1 cellular context compared by ENCODE assay signal in the genomic region with DNA sequence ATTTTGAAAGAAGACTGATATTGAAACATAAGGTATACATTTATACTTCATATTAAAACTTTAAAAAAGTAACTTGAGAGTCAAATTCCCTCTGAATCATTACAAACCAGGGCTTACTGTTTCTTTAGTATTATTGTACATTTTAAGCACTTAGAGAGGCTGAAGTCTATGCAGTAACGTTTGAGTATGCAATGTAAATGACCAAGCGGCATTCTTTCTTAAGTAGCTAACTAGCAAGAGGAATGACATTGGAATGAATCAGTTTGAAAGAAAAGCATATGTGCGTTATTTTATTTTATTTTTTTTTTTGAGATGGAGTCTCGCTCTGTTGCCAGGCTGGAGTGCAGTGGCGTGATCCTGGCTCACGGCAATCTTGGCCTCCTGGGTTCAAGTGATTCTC.
TF ChIP-seq lines count a peak whose summit lies in the region.

No MANE protein-coding gene starts in this region.

TF ChIP-seq in GM23338, 12 proteins besides CTCF, POLR2A, EP300 and RAD21 (continued from another document):
- TF ChIP-seq, protein P1, sequence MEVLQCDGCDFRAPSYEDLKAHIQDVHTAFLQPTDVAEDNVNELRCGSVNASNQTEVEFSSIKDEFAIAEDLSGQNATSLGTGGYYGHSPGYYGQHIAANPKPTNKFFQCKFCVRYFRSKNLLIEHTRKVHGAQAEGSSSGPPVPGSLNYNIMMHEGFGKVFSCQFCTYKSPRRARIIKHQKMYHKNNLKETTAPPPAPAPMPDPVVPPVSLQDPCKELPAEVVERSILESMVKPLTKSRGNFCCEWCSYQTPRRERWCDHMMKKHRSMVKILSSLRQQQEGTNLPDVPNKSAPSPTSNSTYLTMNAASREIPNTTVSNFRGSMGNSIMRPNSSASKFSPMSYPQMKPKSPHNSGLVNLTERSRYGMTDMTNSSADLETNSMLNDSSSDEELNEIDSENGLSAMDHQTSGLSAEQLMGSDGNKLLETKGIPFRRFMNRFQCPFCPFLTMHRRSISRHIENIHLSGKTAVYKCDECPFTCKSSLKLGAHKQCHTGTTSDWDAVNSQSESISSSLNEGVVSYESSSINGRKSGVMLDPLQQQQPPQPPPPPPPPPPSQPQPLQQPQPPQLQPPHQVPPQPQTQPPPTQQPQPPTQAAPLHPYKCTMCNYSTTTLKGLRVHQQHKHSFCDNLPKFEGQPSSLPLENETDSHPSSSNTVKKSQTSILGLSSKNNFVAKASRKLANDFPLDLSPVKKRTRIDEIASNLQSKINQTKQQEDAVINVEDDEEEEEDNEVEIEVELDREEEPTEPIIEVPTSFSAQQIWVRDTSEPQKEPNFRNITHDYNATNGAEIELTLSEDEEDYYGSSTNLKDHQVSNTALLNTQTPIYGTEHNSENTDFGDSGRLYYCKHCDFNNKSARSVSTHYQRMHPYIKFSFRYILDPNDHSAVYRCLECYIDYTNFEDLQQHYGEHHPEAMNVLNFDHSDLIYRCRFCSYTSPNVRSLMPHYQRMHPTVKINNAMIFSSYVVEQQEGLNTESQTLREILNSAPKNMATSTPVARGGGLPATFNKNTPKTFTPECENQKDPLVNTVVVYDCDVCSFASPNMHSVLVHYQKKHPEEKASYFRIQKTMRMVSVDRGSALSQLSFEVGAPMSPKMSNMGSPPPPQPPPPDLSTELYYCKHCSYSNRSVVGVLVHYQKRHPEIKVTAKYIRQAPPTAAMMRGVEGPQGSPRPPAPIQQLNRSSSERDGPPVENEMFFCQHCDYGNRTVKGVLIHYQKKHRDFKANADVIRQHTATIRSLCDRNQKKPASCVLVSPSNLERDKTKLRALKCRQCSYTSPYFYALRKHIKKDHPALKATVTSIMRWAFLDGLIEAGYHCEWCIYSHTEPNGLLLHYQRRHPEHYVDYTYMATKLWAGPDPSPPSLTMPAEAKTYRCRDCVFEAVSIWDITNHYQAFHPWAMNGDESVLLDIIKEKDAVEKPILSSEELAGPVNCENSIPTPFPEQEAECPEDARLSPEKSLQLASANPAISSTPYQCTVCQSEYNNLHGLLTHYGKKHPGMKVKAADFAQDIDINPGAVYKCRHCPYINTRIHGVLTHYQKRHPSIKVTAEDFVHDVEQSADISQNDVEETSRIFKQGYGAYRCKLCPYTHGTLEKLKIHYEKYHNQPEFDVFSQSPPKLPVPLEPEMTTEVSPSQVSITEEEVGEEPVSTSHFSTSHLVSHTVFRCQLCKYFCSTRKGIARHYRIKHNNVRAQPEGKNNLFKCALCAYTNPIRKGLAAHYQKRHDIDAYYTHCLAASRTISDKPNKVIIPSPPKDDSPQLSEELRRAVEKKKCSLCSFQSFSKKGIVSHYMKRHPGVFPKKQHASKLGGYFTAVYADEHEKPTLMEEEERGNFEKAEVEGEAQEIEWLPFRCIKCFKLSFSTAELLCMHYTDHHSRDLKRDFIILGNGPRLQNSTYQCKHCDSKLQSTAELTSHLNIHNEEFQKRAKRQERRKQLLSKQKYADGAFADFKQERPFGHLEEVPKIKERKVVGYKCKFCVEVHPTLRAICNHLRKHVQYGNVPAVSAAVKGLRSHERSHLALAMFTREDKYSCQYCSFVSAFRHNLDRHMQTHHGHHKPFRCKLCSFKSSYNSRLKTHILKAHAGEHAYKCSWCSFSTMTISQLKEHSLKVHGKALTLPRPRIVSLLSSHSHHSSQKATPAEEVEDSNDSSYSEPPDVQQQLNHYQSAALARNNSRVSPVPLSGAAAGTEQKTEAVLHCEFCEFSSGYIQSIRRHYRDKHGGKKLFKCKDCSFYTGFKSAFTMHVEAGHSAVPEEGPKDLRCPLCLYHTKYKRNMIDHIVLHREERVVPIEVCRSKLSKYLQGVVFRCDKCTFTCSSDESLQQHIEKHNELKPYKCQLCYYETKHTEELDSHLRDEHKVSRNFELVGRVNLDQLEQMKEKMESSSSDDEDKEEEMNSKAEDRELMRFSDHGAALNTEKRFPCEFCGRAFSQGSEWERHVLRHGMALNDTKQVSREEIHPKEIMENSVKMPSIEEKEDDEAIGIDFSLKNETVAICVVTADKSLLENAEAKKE (CRISPR knock-in tag; IDR thresholded peaks at IDR 0.05), result no peak
- TF ChIP-seq CREB1 (CRISPR knock-in tag; IDR thresholded peaks at IDR 0.05; ENCODE audit: low read depth), result no peak
- TF ChIP-seq, protein P2, sequence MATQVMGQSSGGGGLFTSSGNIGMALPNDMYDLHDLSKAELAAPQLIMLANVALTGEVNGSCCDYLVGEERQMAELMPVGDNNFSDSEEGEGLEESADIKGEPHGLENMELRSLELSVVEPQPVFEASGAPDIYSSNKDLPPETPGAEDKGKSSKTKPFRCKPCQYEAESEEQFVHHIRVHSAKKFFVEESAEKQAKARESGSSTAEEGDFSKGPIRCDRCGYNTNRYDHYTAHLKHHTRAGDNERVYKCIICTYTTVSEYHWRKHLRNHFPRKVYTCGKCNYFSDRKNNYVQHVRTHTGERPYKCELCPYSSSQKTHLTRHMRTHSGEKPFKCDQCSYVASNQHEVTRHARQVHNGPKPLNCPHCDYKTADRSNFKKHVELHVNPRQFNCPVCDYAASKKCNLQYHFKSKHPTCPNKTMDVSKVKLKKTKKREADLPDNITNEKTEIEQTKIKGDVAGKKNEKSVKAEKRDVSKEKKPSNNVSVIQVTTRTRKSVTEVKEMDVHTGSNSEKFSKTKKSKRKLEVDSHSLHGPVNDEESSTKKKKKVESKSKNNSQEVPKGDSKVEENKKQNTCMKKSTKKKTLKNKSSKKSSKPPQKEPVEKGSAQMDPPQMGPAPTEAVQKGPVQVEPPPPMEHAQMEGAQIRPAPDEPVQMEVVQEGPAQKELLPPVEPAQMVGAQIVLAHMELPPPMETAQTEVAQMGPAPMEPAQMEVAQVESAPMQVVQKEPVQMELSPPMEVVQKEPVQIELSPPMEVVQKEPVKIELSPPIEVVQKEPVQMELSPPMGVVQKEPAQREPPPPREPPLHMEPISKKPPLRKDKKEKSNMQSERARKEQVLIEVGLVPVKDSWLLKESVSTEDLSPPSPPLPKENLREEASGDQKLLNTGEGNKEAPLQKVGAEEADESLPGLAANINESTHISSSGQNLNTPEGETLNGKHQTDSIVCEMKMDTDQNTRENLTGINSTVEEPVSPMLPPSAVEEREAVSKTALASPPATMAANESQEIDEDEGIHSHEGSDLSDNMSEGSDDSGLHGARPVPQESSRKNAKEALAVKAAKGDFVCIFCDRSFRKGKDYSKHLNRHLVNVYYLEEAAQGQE (IDR thresholded peaks at IDR 0.05; ENCODE audit: unreplicated experiment), result no peak
- no peak for TF ChIP-seq JUNB (IDR thresholded peaks at IDR 0.05; ENCODE audit: unreplicated experiment)
